Comparison of ENCODE assay signal across 8 cellular contexts in the genomic region with DNA sequence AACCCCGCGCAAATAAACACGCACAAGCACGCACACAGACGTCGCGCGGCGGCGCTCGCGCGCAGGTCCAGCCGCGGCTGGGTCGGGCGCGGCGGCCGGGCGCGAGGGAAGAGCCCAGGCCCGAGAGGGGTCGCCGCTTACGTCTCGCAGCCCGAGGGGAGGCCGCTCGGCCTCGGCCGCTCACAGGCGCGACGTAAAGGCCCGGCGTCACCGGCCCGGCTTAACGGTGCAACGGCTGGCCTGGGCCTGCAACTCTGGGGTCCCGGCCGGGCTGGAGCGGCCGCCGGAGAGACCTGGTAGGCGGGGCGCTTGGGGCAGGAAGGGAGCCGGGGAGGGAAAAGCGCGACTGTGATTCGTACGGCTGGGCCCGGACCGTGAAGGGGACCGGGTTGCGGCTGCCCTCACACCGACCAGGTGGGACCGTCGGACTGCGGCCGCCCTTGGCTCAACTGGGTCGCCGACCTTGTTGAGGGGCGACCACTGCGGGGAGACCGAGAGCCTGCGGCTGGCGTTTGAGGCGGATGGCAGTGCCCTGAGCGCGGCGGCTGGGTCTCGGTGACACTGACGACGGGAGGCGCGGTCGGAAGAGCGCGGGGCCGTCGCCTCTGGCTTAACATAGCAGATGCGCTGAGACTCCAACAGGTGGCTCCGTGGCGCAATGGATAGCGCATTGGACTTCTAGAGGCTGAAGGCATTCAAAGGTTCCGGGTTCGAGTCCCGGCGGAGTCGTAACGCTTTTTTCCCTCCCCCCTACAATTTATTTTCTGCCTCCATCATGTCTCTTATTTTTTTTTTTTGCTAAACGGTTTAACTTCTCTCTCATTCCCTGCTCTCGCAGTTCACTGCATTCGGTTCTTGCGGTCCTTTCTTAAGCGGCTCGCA. TPM values are rescaled to one million over a fixed set of nuclear protein-coding genes. Genes with fewer than 3 reads are reported as not detected.
DNase-seq lines count a peak whose midpoint lies in the region; TF ChIP-seq lines count a peak whose summit lies in the region.

No MANE protein-coding gene starts in this region.

- TF ChIP-seq CTCF in GM06990 (IDR thresholded peaks at IDR 0.05; ENCODE audit: insufficient read depth, low read length, poor library complexity, severe bottlenecking): peak; percentile 5
- peak; percentile 12; the same call in 1 of the 2 replicates for TF ChIP-seq CTCF in HFFc6 (IDR thresholded peaks at IDR 0.05)
- no peak for TF ChIP-seq CTCF in suprapubic skin (IDR thresholded peaks at IDR 0.05)

- H3K27ac Mint-ChIP-seq in HFFc6: peak overlapping the region; percentile 94
- H3K27ac Mint-ChIP-seq in activated naive CD4-positive, alpha-beta T cell treated with anti-CD3 and anti-CD28 coated beads, Interleukin-2, amount 10 ng/mL, durations not matched to agents 7 days and 5 days: peak overlapping the region; percentile 96

- H3K9me3 ChIP-seq in suprapubic skin: no peaks in the 10 kb centered on the region

- WGBS in suprapubic skin: under 1% methylated on average over 72 of the region's 99 CpGs

- H3K4me3 ChIP-seq in GM06990 (replicated peaks; ENCODE audit: low read depth, low read length) (peak overlapping the region; percentile 81), suprapubic skin (peak overlapping the region; percentile 67)

- no peaks in the 10 kb centered on the region for H3K36me3 Mint-ChIP-seq in HFFc6 (ENCODE audit: low read depth)
- peaks cover 3% of the 10 kb centered on the region for H3K36me3 Mint-ChIP-seq in activated naive CD4-positive, alpha-beta T cell treated with anti-CD3 and anti-CD28 coated beads, Interleukin-2, amount 10 ng/mL, durations not matched to agents 7 days and 5 days

- CTCF ChIA-PET in activated naive CD4-positive, alpha-beta T cell treated with anti-CD3 and anti-CD28 coated beads, Interleukin-2, amount 10 ng/mL, durations not matched to agents 7 days and 5 days (lab: Charles Lee): interaction anchor here (0.6 to 7.3 kb wide), 2 partner anchors 32 to 219 kb away, joined by 3 to 105 read pairs; partner anchors contain the start of gene DNTTIP2

- DNase-seq in GM06990 (ENCODE audit: extremely low read depth, insufficient read length) (peak; percentile 94), HFFc6 (peak; percentile 74), MV-4-11 (lab: John Stamatoyannopoulos, UW) (peak; percentile 81), SK-MEL-5 (ENCODE audit: low read depth, low spot score) (peak; percentile 84), globus pallidus (ENCODE audit: low spot score) (peak; percentile 92), nucleus accumbens (lab: John Stamatoyannopoulos, UW) (peak in 55 of 56 donors; percentile 32 to 91 (median 78)), suprapubic skin (ENCODE audit: low spot score in 2 of 2) (peak; percentile 91 to 94)
- DNase-seq in activated naive CD4-positive, alpha-beta T cell treated with anti-CD3 and anti-CD28 coated beads, Interleukin-2, amount 10 ng/mL, durations not matched to agents 7 days and 5 days: peak; percentile 91

- in situ Hi-C loops in SK-MEL-5 (cut with HindIII; ENCODE audit: low pct_unique_long_range_greater_than_20kb, low sequenced_read_pairs): no loop called here

- peaks cover 7% of the 10 kb centered on the region for H3K27me3 Mint-ChIP-seq in HFFc6 (ENCODE audit: insufficient read depth)
- H3K27me3 Mint-ChIP-seq in activated naive CD4-positive, alpha-beta T cell treated with anti-CD3 and anti-CD28 coated beads, Interleukin-2, amount 10 ng/mL, durations not matched to agents 7 days and 5 days: peaks cover 19% of the 10 kb centered on the region

- peaks cover 46% of the 10 kb centered on the region for H3K4me1 Mint-ChIP-seq in HFFc6 (ENCODE audit: low read depth)
- H3K4me1 Mint-ChIP-seq in activated naive CD4-positive, alpha-beta T cell treated with anti-CD3 and anti-CD28 coated beads, Interleukin-2, amount 10 ng/mL, durations not matched to agents 7 days and 5 days: peaks cover 31% of the 10 kb centered on the region

- H3K27me3 ChIP-seq in GM06990 (replicated peaks; ENCODE audit: control insufficient read depth, insufficient read depth, low read length) (no peaks in the 10 kb centered on the region), suprapubic skin (no peaks in the 10 kb centered on the region)

- H3K4me3 Mint-ChIP-seq in HFFc6: peak overlapping the region; percentile 95
- H3K4me3 Mint-ChIP-seq in activated naive CD4-positive, alpha-beta T cell treated with anti-CD3 and anti-CD28 coated beads, Interleukin-2, amount 10 ng/mL, durations not matched to agents 7 days and 5 days: peak overlapping the region; percentile 88

- TF ChIP-seq POLR2A in suprapubic skin (IDR thresholded peaks at IDR 0.05): no peak

- H3K27ac ChIP-seq in suprapubic skin: peak overlapping the region; percentile 92

- H3K36me3 ChIP-seq in GM06990 (ENCODE audit: control insufficient read depth, insufficient read depth, low read length) (no peaks in the 10 kb centered on the region), suprapubic skin (no peaks in the 10 kb centered on the region)

- no peak for TF ChIP-seq EP300 in suprapubic skin (IDR thresholded peaks at IDR 0.05)

- no peaks in the 10 kb centered on the region for H3K9me3 Mint-ChIP-seq in HFFc6
- peaks cover 3% of the 10 kb centered on the region for H3K9me3 Mint-ChIP-seq in activated naive CD4-positive, alpha-beta T cell treated with anti-CD3 and anti-CD28 coated beads, Interleukin-2, amount 10 ng/mL, durations not matched to agents 7 days and 5 days

- peaks cover 30% of the 10 kb centered on the region for H3K4me1 ChIP-seq in suprapubic skin

RNA-seq across cellular contexts. Expression of gene DNTTIP2, which starts 31.8 kb away (rescaled TPM):
- total RNA-seq in HFFc6 (2021; fragmentation: NEBNext Ultra II Directional; extraction: Animal tissue kit (Norgen Biotek cat#: 25700)): 10 to 100 TPM; 51.8 to 65.7 (median 60.1) TPM
- total RNA-seq in SK-MEL-5 (2014; rRNA removed; shearing (Covaris generic)): 40.9 and 42.2 TPM in 2 replicates
- 29.7 and 34.0 TPM in 2 replicates for polyA plus RNA-seq in SK-MEL-5 (2015; cell fraction: cytosol; rRNA removed)
- polyA plus RNA-seq in SK-MEL-5 (2015; cell fraction: nucleus; rRNA removed): 64.0 and 69.5 TPM in 2 replicates
- 10 to 100 TPM; 31.0 to 50.1 (median 44.7) TPM for total RNA-seq in suprapubic skin

Comparison
In these comparisons a context has a peak if more than half of its experiments do, and no peak if none do; other contexts are left out.
1. Peak in every context shown above with its lines: DNase-seq, H3K4me3 ChIP-seq and H3K27ac ChIP-seq.
2. CTCF ChIP-seq: peak in GM06990 (single experiment) and HFFc6 (single experiment); none in suprapubic skin (0 of 2).